In genomic region chr17:28317965-28318758, GRCh38 we compare ENCODE assay signal across 1 cellular context.
TF ChIP-seq lines count a peak whose summit lies in the region.

No MANE protein-coding gene starts in this region.

TF ChIP-seq in K562, 482 proteins besides CTCF, POLR2A, EP300 and RAD21 (continued from another document and continues in another):
- TF ChIP-seq ZBTB40 (IDR thresholded peaks at IDR 0.05) (0 out of 2 replicates have a peak, but pooled peaks have one; percentile 13), ZBTB40 (CRISPR knock-in tag; IDR thresholded peaks at IDR 0.05) (no peak), FOXA3 (CRISPR knock-in tag; conservative IDR thresholded peaks at IDR 0.05 in 1 of 2, IDR thresholded peaks at IDR 0.05 in 1 of 2) (no peak), HES1 (IDR thresholded peaks at IDR 0.05; ENCODE audit: low read depth) (no peak), FIP1L1 (IDR thresholded peaks at IDR 0.05; ENCODE audit: low read depth, low read length, poor library complexity, severe bottlenecking) (no peak), ARID2 (IDR thresholded peaks at IDR 0.05) (peak; percentile 33; the same call in 1 of the 2 replicates), MIER1 (IDR thresholded peaks at IDR 0.05; ENCODE audit: low read depth) (0 out of 2 replicates have a peak, but pooled peaks have one; percentile 18), HDGF (IDR thresholded peaks at IDR 0.05) (no peak), THRB (CRISPR knock-in tag; conservative IDR thresholded peaks at IDR 0.05) (0 out of 2 replicates have a peak, but pooled peaks have one; percentile 31), TGIF2 (CRISPR knock-in tag; IDR thresholded peaks at IDR 0.05) (no peak), ZNF274 (IDR thresholded peaks at IDR 0.05; ENCODE audit: borderline replicate concordance, low read depth, low read length) (no peak), NBN (IDR thresholded peaks at IDR 0.05; ENCODE audit: low read depth) (0 out of 2 replicates have a peak, but pooled peaks have one; percentile 18), NR3C1 (CRISPR knock-in tag; IDR thresholded peaks at IDR 0.05) (0 out of 2 replicates have a peak, but pooled peaks have one; percentile 11), ZNF766 (CRISPR knock-in tag; conservative IDR thresholded peaks at IDR 0.05) (no peak), ZNF592 (IDR thresholded peaks at IDR 0.05) (peak; percentile 51; the same call in 1 of the 2 replicates), CUX1 (CRISPR knock-in tag; IDR thresholded peaks at IDR 0.05) (no peak), ARNT (IDR thresholded peaks at IDR 0.05) (peak in 1 of 2 experiments; percentile 8; a peak in 2 of 4 replicates), PKNOX1 (IDR thresholded peaks at IDR 0.05) (peak; percentile 34; the same call in 1 of the 2 replicates)
- TF ChIP-seq, protein P1, sequence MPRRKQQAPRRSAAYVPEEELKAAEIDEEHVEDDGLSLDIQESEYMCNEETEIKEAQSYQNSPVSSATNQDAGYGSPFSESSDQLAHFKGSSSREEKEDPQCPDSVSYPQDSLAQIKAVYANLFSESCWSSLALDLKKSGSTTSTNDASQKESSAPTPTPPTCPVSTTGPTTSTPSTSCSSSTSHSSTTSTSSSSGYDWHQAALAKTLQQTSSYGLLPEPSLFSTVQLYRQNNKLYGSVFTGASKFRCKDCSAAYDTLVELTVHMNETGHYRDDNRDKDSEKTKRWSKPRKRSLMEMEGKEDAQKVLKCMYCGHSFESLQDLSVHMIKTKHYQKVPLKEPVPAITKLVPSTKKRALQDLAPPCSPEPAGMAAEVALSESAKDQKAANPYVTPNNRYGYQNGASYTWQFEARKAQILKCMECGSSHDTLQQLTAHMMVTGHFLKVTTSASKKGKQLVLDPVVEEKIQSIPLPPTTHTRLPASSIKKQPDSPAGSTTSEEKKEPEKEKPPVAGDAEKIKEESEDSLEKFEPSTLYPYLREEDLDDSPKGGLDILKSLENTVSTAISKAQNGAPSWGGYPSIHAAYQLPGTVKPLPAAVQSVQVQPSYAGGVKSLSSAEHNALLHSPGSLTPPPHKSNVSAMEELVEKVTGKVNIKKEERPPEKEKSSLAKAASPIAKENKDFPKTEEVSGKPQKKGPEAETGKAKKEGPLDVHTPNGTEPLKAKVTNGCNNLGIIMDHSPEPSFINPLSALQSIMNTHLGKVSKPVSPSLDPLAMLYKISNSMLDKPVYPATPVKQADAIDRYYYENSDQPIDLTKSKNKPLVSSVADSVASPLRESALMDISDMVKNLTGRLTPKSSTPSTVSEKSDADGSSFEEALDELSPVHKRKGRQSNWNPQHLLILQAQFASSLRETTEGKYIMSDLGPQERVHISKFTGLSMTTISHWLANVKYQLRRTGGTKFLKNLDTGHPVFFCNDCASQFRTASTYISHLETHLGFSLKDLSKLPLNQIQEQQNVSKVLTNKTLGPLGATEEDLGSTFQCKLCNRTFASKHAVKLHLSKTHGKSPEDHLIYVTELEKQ (CRISPR knock-in tag; IDR thresholded peaks at IDR 0.05): no peak
- TF ChIP-seq, protein P2, sequence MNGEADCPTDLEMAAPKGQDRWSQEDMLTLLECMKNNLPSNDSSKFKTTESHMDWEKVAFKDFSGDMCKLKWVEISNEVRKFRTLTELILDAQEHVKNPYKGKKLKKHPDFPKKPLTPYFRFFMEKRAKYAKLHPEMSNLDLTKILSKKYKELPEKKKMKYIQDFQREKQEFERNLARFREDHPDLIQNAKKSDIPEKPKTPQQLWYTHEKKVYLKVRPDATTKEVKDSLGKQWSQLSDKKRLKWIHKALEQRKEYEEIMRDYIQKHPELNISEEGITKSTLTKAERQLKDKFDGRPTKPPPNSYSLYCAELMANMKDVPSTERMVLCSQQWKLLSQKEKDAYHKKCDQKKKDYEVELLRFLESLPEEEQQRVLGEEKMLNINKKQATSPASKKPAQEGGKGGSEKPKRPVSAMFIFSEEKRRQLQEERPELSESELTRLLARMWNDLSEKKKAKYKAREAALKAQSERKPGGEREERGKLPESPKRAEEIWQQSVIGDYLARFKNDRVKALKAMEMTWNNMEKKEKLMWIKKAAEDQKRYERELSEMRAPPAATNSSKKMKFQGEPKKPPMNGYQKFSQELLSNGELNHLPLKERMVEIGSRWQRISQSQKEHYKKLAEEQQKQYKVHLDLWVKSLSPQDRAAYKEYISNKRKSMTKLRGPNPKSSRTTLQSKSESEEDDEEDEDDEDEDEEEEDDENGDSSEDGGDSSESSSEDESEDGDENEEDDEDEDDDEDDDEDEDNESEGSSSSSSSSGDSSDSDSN (IDR thresholded peaks at IDR 0.05; ENCODE audit: borderline replicate concordance in 1 of 2, low read depth in 2 of 2, low read length in 2 of 2): 0 out of 4 replicates have a peak, but pooled peaks have one; percentile 46 to 59
